Comparison of ENCODE assay signal across 13 cellular contexts in the genomic region with DNA sequence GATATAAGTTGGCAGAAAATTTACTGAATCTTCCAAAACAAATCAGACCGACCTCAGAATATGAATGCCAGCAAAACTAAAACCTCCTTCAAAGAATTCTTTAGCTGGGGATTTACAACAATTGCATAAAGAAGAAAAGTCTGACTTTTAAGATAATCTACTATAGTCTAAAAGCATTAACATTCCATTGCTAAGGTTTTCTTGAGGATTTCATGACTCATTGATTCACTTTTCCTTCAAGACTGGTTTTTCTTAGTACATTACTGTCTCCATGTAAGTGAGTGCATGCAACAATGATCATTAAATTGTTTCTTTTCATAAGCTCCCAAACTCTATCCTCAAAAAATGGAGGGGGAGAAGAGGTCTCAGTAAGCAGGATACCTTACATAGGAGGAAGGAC. TPM values are rescaled to one million over a fixed set of nuclear protein-coding genes. Genes with fewer than 3 reads are reported as not detected.
DNase-seq lines count a peak whose midpoint lies in the region; ATAC-seq and TF ChIP-seq lines count a peak whose summit lies in the region.
"Had no signal": no experiment of that assay in that cellular context is flagged by ENCODE, and none has a peak within 500 bp of the region (broad histone marks: within the 10 kb centered on the region; RNA-seq: fewer than 3 reads in every experiment).

No MANE protein-coding gene starts in this region.

- peaks cover 35% of the 10 kb centered on the region for H3F3A ChIP-seq in GM23248 (ENCODE audit: insufficient read depth)

- no peak overlapping the region for H4K12ac ChIP-seq in trophoblast cell (ENCODE audit: low read depth, low read length)

- H3K36me3 ChIP-seq in GM23248 (ENCODE audit: low read depth) (no peaks in the 10 kb centered on the region), trophoblast cell (ENCODE audit: control insufficient read depth in 1 of 2, insufficient read depth in 2 of 2, low read length in 2 of 2) (no peaks in the 10 kb centered on the region)
- H3K36me3 ChIP-seq: BLaER1, tibial artery, WERI-Rb-1 had no signal

- H3K9ac ChIP-seq in GM23248 (no peak overlapping the region), trophoblast cell (ENCODE audit: low read length) (no peak overlapping the region)
- H3K9ac ChIP-seq: BLaER1 had no signal

- H2AFZ ChIP-seq in GM23248 (no peak overlapping the region), trophoblast cell (ENCODE audit: insufficient read depth, low read length, poor library complexity) (no peak overlapping the region)

- no peak for ATAC-seq in WTC11
- no peak for ATAC-seq in GM18858 (IDR thresholded peaks at IDR 0.05; ENCODE audit: unreplicated experiment)
- no peak for ATAC-seq in HG02623 (IDR thresholded peaks at IDR 0.05; ENCODE audit: unreplicated experiment)

- H3K27me3 ChIP-seq in GM23248 (replicated peaks; ENCODE audit: insufficient read depth) (no peaks in the 10 kb centered on the region), trophoblast cell (ENCODE audit: insufficient read depth, low read length) (no peaks in the 10 kb centered on the region)
- H3K27me3 ChIP-seq: tibial artery had no signal

- H3K79me1 ChIP-seq in trophoblast cell (ENCODE audit: low read length) = peaks cover 16% of the 10 kb centered on the region

- no peak overlapping the region for H3K27ac Mint-ChIP-seq in WTC11
- H3K27ac Mint-ChIP-seq: activated naive CD4-positive, alpha-beta T cell treated with anti-CD3 and anti-CD28 coated beads for 36 hours had no signal

- no peak overlapping the region for H3K4ac ChIP-seq in trophoblast cell (ENCODE audit: low read depth, low read length)

- H4K20me1 ChIP-seq in GM23248 (ENCODE audit: insufficient read depth) = no peaks in the 10 kb centered on the region

- H3K9me3 ChIP-seq in GM23248 (ENCODE audit: low read depth) (no peaks in the 10 kb centered on the region), trophoblast cell (ENCODE audit: insufficient read depth, low read depth, low read length) (no peaks in the 10 kb centered on the region)
- H3K9me3 ChIP-seq: BLaER1, tibial artery had no signal

- in situ Hi-C loops in GM23248 (cut with MboI) = loop anchor here (25.0 kb wide), 1 partner anchor 603 kb away; no protein-coding TSS in a partner anchor

- H2BK120ac ChIP-seq in trophoblast cell (ENCODE audit: insufficient read depth, low read length, poor library complexity) = no peak overlapping the region

- peaks cover 73% of the 10 kb centered on the region for H3K4me1 Mint-ChIP-seq in WTC11

- 0 to 9% methylated on average over 1 of the region's 1 CpG for WGBS in GM23248 (ENCODE audit: low coverage in 1 of 2, low lambda C conversion rate in 2 of 2, missing lambda C conversion rate in 2 of 2), 2 experiments
- WGBS in trophoblast cell (ENCODE audit: extremely low coverage, insufficient coverage, insufficient read length) = no CpG with 5 or more reads among the region's 1 CpG

- H3K9me2 ChIP-seq in GM23248 (ENCODE audit: insufficient read depth) = no peaks in the 10 kb centered on the region

- H3K14ac ChIP-seq in trophoblast cell (ENCODE audit: low read length) = no peak overlapping the region

- no peak overlapping the region for H4K8ac ChIP-seq in trophoblast cell (ENCODE audit: low read depth, low read length)

- POLR2A ChIA-PET in WTC11 (lab: Charles Lee) = no interaction called here

- DNase-seq in GM23248 = peak; percentile 70
- no peak for DNase-seq in WTC11 (ENCODE audit: low spot score)
- DNase-seq in fibroblast of pulmonary artery (ENCODE audit: low read depth) = peak; percentile 51
- peak in 1 of 2 donors; percentile 57 for DNase-seq in trophoblast cell
- DNase-seq in activated naive CD4-positive, alpha-beta T cell treated with anti-CD3 and anti-CD28 coated beads, Interleukin-2, amount 50 U/mL, for 16 hours = no peak
- DNase-seq in NCI-H524 (lab: John Stamatoyannopoulos, UW) = no peak
- DNase-seq: activated naive CD4-positive, alpha-beta T cell treated with anti-CD3 and anti-CD28 coated beads for 36 hours; NCI-H2171; tibial artery; WERI-Rb-1 had no signal

- no peak overlapping the region for H4K91ac ChIP-seq in trophoblast cell (ENCODE audit: low read depth, low read length)

- H3K4me3 ChIP-seq in GM23248 (peak overlapping the region; percentile 90; the same call in 1 of the 2 replicates), fibroblast of pulmonary artery (replicated peaks; ENCODE audit: low read depth, low read length) (no peak overlapping the region), trophoblast cell (ENCODE audit: low read depth, low read length) (no peak overlapping the region)
- H3K4me3 ChIP-seq: BLaER1, tibial artery had no signal

- H3K4me1 ChIP-seq in GM23248 (ENCODE audit: insufficient read depth) (peaks cover 49% of the 10 kb centered on the region), trophoblast cell (ENCODE audit: control insufficient read depth in 1 of 2, insufficient read depth in 2 of 2, low read length in 2 of 2) (peaks cover 5% of the 10 kb centered on the region in 2 experiments)

- CTCF ChIA-PET in WTC11 (lab: Charles Lee) = interaction anchor here (2.3 kb wide), 1 partner anchor 10 kb away, joined by 8 read pairs; no protein-coding TSS in a partner anchor

- H3K79me2 ChIP-seq in GM23248 (ENCODE audit: insufficient read depth) (peaks cover 63% of the 10 kb centered on the region), trophoblast cell (ENCODE audit: control insufficient read depth, insufficient read depth, low read length, poor library complexity) (peaks cover 10% of the 10 kb centered on the region)

- H3K27ac ChIP-seq in GM23248 (0 out of 2 replicates have a peak overlapping the region, but pooled peaks have one; percentile 43), trophoblast cell (ENCODE audit: low read depth, low read length) (peak overlapping the region; percentile 49)
- H3K27ac ChIP-seq: BLaER1, tibial artery, WERI-Rb-1 had no signal

- H2AK5ac ChIP-seq in trophoblast cell (ENCODE audit: low read length) = no peak overlapping the region

- H3K9me3 Mint-ChIP-seq in WTC11 = no peaks in the 10 kb centered on the region
- H3K9me3 Mint-ChIP-seq: activated naive CD4-positive, alpha-beta T cell treated with anti-CD3 and anti-CD28 coated beads for 36 hours had no signal

- no peaks in the 10 kb centered on the region for H3K36me3 Mint-ChIP-seq in WTC11

- H3K4me2 ChIP-seq in GM23248 (ENCODE audit: unreplicated experiment) (peak overlapping the region; percentile 67), trophoblast cell (ENCODE audit: low read length) (no peak overlapping the region)

- peak overlapping the region; percentile 35; the same call in 1 of the 2 replicates for H3K4me3 Mint-ChIP-seq in WTC11
- H3K4me3 Mint-ChIP-seq: activated naive CD4-positive, alpha-beta T cell treated with anti-CD3 and anti-CD28 coated beads for 36 hours had no signal

- no peak overlapping the region for H3K23ac ChIP-seq in trophoblast cell (ENCODE audit: low read length)

- peaks cover 7% of the 10 kb centered on the region for H3K27me3 Mint-ChIP-seq in WTC11 (ENCODE audit: low read depth)

- no peak overlapping the region for H2BK5ac ChIP-seq in trophoblast cell (ENCODE audit: low read depth, low read length, poor library complexity)

- TF ChIP-seq CTCF in WTC11 (IDR thresholded peaks at IDR 0.05) (no peak), fibroblast of pulmonary artery (IDR thresholded peaks at IDR 0.05; ENCODE audit: low read length, missing control alignments) (no peak)

- H3K18ac ChIP-seq in trophoblast cell (ENCODE audit: low read length) = no peak overlapping the region

- H2BK12ac ChIP-seq in trophoblast cell (ENCODE audit: low read length) = no peak overlapping the region

TF ChIP-seq in WTC11, 78 proteins besides CTCF, POLR2A, EP300 and RAD21 (continues in another document):
- TF ChIP-seq, protein P1, sequence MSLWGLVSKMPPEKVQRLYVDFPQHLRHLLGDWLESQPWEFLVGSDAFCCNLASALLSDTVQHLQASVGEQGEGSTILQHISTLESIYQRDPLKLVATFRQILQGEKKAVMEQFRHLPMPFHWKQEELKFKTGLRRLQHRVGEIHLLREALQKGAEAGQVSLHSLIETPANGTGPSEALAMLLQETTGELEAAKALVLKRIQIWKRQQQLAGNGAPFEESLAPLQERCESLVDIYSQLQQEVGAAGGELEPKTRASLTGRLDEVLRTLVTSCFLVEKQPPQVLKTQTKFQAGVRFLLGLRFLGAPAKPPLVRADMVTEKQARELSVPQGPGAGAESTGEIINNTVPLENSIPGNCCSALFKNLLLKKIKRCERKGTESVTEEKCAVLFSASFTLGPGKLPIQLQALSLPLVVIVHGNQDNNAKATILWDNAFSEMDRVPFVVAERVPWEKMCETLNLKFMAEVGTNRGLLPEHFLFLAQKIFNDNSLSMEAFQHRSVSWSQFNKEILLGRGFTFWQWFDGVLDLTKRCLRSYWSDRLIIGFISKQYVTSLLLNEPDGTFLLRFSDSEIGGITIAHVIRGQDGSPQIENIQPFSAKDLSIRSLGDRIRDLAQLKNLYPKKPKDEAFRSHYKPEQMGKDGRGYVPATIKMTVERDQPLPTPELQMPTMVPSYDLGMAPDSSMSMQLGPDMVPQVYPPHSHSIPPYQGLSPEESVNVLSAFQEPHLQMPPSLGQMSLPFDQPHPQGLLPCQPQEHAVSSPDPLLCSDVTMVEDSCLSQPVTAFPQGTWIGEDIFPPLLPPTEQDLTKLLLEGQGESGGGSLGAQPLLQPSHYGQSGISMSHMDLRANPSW (CRISPR knock-in tag; conservative IDR thresholded peaks at IDR 0.05; ENCODE audit: low read depth) = no peak
- no peak for TF ChIP-seq ESRRA (CRISPR knock-in tag; IDR thresholded peaks at IDR 0.05; ENCODE audit: borderline replicate concordance)
- TF ChIP-seq ZNF121 (CRISPR knock-in tag; IDR thresholded peaks at IDR 0.05) = no peak
- TF ChIP-seq, protein P2, sequence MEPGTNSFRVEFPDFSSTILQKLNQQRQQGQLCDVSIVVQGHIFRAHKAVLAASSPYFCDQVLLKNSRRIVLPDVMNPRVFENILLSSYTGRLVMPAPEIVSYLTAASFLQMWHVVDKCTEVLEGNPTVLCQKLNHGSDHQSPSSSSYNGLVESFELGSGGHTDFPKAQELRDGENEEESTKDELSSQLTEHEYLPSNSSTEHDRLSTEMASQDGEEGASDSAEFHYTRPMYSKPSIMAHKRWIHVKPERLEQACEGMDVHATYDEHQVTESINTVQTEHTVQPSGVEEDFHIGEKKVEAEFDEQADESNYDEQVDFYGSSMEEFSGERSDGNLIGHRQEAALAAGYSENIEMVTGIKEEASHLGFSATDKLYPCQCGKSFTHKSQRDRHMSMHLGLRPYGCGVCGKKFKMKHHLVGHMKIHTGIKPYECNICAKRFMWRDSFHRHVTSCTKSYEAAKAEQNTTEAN (CRISPR knock-in tag; IDR thresholded peaks at IDR 0.05) = no peak
- TF ChIP-seq, protein P3, sequence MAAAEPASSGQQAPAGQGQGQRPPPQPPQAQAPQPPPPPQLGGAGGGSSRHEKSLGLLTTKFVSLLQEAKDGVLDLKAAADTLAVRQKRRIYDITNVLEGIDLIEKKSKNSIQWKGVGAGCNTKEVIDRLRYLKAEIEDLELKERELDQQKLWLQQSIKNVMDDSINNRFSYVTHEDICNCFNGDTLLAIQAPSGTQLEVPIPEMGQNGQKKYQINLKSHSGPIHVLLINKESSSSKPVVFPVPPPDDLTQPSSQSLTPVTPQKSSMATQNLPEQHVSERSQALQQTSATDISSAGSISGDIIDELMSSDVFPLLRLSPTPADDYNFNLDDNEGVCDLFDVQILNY (CRISPR knock-in tag; IDR thresholded peaks at IDR 0.05) = no peak

RNA-seq across cellular contexts. Expression of a gene that starts 3.1 kb away (rescaled TPM):
- 2.0 and 4.0 TPM in 2 replicates for total RNA-seq in GM23248 (2014; rRNA removed; shearing (Covaris generic))
- polyA plus RNA-seq in GM23248 (2016; fragmentation: Nextera tagmentation; extraction: Ambion mirVana) = 3.7 and 5.2 TPM in 2 replicates
- 41.0 to 46.2 TPM (median 42.1 TPM) in 3 replicates for total RNA-seq in WTC11 (2021)
- polyA plus RNA-seq in trophoblast cell (2013) = 11.7 and 12.8 TPM in 2 replicates

Comparison
In these comparisons a context has a peak if more than half of its experiments do, and no peak if none do; other contexts are left out.
1. DNase-seq: peak in GM23248 (single experiment) and fibroblast of pulmonary artery (single experiment); none in WTC11 (single experiment), activated naive CD4-positive, alpha-beta T cell treated with anti-CD3 and anti-CD28 coated beads, Interleukin-2, amount 50 U/mL, for 16 hours (single experiment) and NCI-H524 (0 of 2).